In genomic region chrX:7109838-7110793, GRCh38 we compare ENCODE assay signal across 1 cellular context.
TF ChIP-seq lines count a peak whose summit lies in the region.

No MANE protein-coding gene starts in this region.

TF ChIP-seq in IMR-90, 13 proteins besides CTCF, POLR2A, EP300 and RAD21 (continued from another document):
- no peak for TF ChIP-seq ELK1 (IDR thresholded peaks at IDR 0.05; ENCODE audit: borderline replicate concordance, low read depth, low read length)
- no peak for TF ChIP-seq CHD1 (IDR thresholded peaks at IDR 0.05; ENCODE audit: low read depth, low read length)
- TF ChIP-seq RFX5 (IDR thresholded peaks at IDR 0.05; ENCODE audit: low read depth, low read length), result no peak
- no peak for TF ChIP-seq MAFK (IDR thresholded peaks at IDR 0.05; ENCODE audit: low read depth, low read length)
- TF ChIP-seq FOS (IDR thresholded peaks at IDR 0.05; ENCODE audit: low read depth, low read length), result no peak
- no peak for TF ChIP-seq MXI1 (IDR thresholded peaks at IDR 0.05; ENCODE audit: borderline replicate concordance, low read depth, low read length)
